9 cellular contexts compared by ENCODE assay signal in the genomic region with DNA sequence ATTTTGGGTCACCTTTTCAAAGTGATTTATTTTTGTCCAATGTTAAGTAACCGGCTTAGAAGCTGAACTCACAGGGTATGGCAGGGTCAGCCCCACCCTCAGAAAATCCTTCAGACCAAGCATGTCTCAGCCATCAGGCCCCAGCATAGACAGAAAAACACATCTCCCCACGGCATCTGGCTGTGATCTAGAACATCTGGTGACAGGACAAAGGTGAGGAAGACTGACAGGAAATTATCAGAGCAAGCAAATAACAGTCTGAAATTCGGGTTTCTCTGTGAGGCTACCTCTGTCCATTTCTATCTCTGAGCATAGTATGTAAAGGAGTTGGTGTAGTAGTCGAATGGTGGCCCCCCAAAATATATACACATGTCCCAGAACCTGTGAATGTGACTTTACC.
"Had no signal": no experiment of that assay in that cellular context is flagged by ENCODE, and none has a peak within 500 bp of the region (broad histone marks: within the 10 kb centered on the region; RNA-seq: fewer than 3 reads in every experiment).

No MANE protein-coding gene starts in this region.

- ATAC-seq: HCT116, HepG2 had no signal

- FAIRE-seq: HepG2 had no signal

- H3K27ac ChIP-seq: GM23248, HL-60 had no signal

- H3K9me3 ChIP-seq: HAP-1 had no signal

- H3K4me3 ChIP-seq: GM23248, HAP-1 had no signal

- DNase-seq: GM23248, GOT3, H7, HFFc6 had no signal

- H3K27ac Mint-ChIP-seq: HFFc6, IgD-negative memory B cell had no signal

- H3K9ac ChIP-seq: GM23248 had no signal

- H2AFZ ChIP-seq: GM23248 had no signal

- H3K9me3 Mint-ChIP-seq: HFFc6 had no signal

- H3K4me1 ChIP-seq: HAP-1 had no signal

- H3K4me3 Mint-ChIP-seq: HFFc6, IgD-negative memory B cell had no signal

- H3K36me3 ChIP-seq: HAP-1 had no signal
